ENCODE assay signal across 8 cellular contexts in the genomic region with DNA sequence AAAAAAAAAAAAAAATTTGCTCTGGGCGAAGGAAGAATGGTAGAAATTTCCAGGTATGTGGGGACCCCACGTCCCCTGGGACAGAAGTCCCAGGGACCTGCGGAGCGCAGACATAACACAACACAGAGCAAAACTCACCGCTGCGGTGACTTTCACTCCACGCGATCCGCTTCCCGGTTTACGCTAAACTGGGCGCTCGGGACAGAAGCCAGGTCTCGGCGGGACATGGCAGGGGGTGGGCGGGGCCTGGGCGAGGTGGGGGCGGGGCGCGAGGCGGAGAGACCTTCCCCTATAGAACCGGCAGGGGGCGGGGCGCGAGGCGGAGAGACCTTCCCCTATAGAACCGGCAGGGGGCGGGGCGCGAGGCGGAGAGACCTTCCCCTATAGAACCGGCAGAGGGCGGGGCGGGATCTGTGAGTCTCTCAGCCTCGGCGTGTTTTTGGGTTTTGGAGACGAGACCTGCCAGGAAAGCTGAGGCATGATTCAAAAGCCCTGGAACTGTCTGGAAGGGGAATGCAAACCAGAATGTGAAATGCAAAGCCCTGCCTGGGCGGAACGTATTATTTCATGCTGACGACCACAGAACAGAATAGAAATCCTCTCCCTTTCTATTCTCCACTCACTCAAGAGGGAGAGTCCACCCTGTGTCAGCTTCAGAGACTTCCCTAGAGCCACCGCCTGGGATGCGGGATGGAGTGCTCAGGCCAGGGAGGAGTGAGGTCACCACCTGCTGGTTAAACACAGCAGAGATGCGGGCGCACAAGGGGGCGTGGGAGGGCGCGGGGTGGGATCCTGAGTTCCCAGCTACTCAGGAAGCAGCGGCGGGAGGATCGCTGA. TPM values are rescaled to one million over a fixed set of nuclear protein-coding genes. Genes with fewer than 3 reads are reported as not detected.
A peak's percentile ranks its signal among the peaks of the same experiment; 100 is the strongest.
DNase-seq lines count a peak whose midpoint lies in the region; ATAC-seq and TF ChIP-seq lines count a peak whose summit lies in the region.

No MANE protein-coding gene starts in this region.

- TF ChIP-seq CTCF in liver (IDR thresholded peaks at IDR 0.05; ENCODE audit: low read depth, low read length, missing input control), result peak; percentile 23

- ATAC-seq in GM19467 (IDR thresholded peaks at IDR 0.05; ENCODE audit: unreplicated experiment) (no peak), GM19035 (IDR thresholded peaks at IDR 0.05; ENCODE audit: unreplicated experiment) (no peak)

- H3K9me3 ChIP-seq in liver (ENCODE audit: control insufficient read depth in 4 of 4, low read length in 3 of 4), result peaks cover 9 to 23% (median 12%) of the 10 kb centered on the region in 4 donors

- H3K9ac ChIP-seq in liver (ENCODE audit: low read depth in 1 of 2, low read length in 2 of 2), result peak overlapping the region in 1 of 2 donors; percentile 16

- H3K36me3 ChIP-seq in liver (ENCODE audit: control insufficient read depth in 4 of 4, insufficient read depth in 3 of 4, low read depth in 1 of 4, low read length in 3 of 4), result no peaks in the 10 kb centered on the region

- WGBS in liver, result 5% methylated on average over 50 of the region's 50 CpGs

- no peaks in the 10 kb centered on the region for H3K4me1 ChIP-seq in liver (ENCODE audit: control insufficient read depth in 4 of 4, insufficient read depth in 4 of 4, low read length in 3 of 4)

- DNase-seq in DMS114 treated with DMSO at 0.1 percent for 48 hours (lab: John Stamatoyannopoulos, UW; ENCODE audit: unreplicated experiment), result peak; percentile 86
- peak; percentile 48 for DNase-seq in NCI-H2029 (lab: John Stamatoyannopoulos, UW)
- DNase-seq in activated CD4-positive, alpha-beta T cell treated with anti-CD3 and anti-CD28 coated beads, Interleukin-2, amount 50 U/mL, for 4 hours, result peak; percentile 73
- DNase-seq in dedifferentiated amniotic fluid mesenchymal stem cell (ENCODE audit: extremely low spot score), result peak; percentile 77
- DNase-seq in stimulated activated CD4-positive, alpha-beta T cell treated with anti-CD3 and anti-CD28 coated beads, Interleukin-1b, Interleukin-23, amount 100 ng/mL, for 48 hours, result peak; percentile 84

- TF ChIP-seq RAD21 in liver (IDR thresholded peaks at IDR 0.05), result no peak

- H3K4me3 ChIP-seq in liver (ENCODE audit: low read depth in 1 of 3, low read length in 3 of 3), result peak overlapping the region; percentile 31 to 59 (median 54)

- H3K27ac ChIP-seq in liver (ENCODE audit: low read depth in 1 of 2, low read length in 2 of 2), result peak overlapping the region; percentile 41 to 66

- H3K27me3 ChIP-seq in liver (ENCODE audit: control insufficient read depth in 4 of 4, insufficient read depth in 4 of 4, low read length in 3 of 4), result no peaks in the 10 kb centered on the region

TF ChIP-seq in liver, 16 proteins besides CTCF, POLR2A, EP300 and RAD21:
- TF ChIP-seq, protein P1, sequence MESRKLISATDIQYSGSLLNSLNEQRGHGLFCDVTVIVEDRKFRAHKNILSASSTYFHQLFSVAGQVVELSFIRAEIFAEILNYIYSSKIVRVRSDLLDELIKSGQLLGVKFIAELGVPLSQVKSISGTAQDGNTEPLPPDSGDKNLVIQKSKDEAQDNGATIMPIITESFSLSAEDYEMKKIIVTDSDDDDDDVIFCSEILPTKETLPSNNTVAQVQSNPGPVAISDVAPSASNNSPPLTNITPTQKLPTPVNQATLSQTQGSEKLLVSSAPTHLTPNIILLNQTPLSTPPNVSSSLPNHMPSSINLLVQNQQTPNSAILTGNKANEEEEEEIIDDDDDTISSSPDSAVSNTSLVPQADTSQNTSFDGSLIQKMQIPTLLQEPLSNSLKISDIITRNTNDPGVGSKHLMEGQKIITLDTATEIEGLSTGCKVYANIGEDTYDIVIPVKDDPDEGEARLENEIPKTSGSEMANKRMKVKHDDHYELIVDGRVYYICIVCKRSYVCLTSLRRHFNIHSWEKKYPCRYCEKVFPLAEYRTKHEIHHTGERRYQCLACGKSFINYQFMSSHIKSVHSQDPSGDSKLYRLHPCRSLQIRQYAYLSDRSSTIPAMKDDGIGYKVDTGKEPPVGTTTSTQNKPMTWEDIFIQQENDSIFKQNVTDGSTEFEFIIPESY (IDR thresholded peaks at IDR 0.05), result no peak
- TF ChIP-seq FOXA1 (IDR thresholded peaks at IDR 0.05) (no peak), GABPA (IDR thresholded peaks at IDR 0.05 in 1 of 2, conservative IDR thresholded peaks at IDR 0.05 in 1 of 2) (no peak), MAX (IDR thresholded peaks at IDR 0.05) (no peak), HNF4G (IDR thresholded peaks at IDR 0.05) (no peak), YY1 (IDR thresholded peaks at IDR 0.05) (no peak), TAF1 (conservative IDR thresholded peaks at IDR 0.05) (no peak), NR2F2 (IDR thresholded peaks at IDR 0.05) (no peak), SP1 (IDR thresholded peaks at IDR 0.05) (no peak), EGR1 (IDR thresholded peaks at IDR 0.05; ENCODE audit: low read depth in 2 of 2) (no peak), REST (IDR thresholded peaks at IDR 0.05) (no peak), JUND (IDR thresholded peaks at IDR 0.05) (no peak), HNF4A (conservative IDR thresholded peaks at IDR 0.05) (no peak), RXRA (IDR thresholded peaks at IDR 0.05) (no peak), FOXA2 (IDR thresholded peaks at IDR 0.05) (no peak)
- TF ChIP-seq, protein P2, sequence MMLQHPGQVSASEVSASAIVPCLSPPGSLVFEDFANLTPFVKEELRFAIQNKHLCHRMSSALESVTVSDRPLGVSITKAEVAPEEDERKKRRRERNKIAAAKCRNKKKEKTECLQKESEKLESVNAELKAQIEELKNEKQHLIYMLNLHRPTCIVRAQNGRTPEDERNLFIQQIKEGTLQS (IDR thresholded peaks at IDR 0.05), result no peak
TF ChIP-seq in liver: peak in this region for 0.

RNA-seq across cellular contexts. Expression of gene ERVV-1, which starts 20.2 kb away (rescaled TPM):
- not detected for total RNA-seq in liver
- polyA plus RNA-seq in liver, result not detected

RNA-seq across cellular contexts. Expression of gene ZNF816, which starts 30.9 kb away (rescaled TPM):
- 1 to 10 TPM; 2.1 to 6.5 TPM for total RNA-seq in liver
- 1 to 10 TPM in 1 of 2 donors, under 1 TPM in 1; 0.93 to 1.3 TPM for polyA plus RNA-seq in liver

RNA-seq across cellular contexts. Expression of gene ERVV-2, which starts 51.0 kb away (rescaled TPM):
- total RNA-seq in liver, result not detected
- polyA plus RNA-seq in liver, result not detected
